Comparison of ENCODE assay signal across 8 cellular contexts in the genomic region with DNA sequence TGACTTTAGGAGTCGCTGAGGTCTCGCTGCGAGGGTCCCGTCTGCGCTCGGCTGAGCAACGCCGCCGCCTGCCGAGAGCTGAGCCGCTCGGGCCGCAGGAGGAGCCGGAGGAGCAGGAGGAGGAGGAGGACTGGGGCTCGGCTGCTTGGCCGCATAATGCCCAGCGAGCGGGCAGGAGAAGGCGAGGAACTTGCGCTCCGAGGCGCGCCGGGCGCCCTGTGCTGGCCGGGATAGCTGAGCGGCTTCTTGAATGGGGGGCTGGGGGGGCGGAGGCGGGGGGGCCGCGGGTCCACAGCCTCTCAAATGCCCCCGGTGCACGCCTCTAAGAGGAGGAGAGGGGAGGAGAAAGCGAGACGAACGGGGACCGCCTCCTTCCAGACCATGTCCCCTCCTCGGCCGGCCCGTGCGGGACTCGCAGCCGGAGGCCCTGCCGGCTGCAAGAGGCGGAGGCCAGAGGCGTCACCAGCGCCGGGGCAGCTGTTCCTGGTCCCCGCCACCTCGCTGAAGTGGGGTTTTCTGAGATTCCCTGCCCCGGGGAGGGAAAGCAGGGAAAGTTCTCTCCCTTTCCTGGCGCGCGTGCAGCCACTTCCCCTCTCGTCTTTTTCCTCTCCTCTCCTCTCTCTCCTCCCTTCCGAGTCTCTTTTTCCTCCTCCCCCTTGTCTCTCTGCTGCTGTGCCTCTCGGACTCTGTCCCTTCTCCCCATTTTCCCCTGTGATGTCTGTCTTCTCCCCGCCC. TPM values are rescaled to one million over a fixed set of nuclear protein-coding genes. Genes with fewer than 3 reads are reported as not detected.
DNase-seq lines count a peak whose midpoint lies in the region; ATAC-seq and TF ChIP-seq lines count a peak whose summit lies in the region.

A gene with protein sequence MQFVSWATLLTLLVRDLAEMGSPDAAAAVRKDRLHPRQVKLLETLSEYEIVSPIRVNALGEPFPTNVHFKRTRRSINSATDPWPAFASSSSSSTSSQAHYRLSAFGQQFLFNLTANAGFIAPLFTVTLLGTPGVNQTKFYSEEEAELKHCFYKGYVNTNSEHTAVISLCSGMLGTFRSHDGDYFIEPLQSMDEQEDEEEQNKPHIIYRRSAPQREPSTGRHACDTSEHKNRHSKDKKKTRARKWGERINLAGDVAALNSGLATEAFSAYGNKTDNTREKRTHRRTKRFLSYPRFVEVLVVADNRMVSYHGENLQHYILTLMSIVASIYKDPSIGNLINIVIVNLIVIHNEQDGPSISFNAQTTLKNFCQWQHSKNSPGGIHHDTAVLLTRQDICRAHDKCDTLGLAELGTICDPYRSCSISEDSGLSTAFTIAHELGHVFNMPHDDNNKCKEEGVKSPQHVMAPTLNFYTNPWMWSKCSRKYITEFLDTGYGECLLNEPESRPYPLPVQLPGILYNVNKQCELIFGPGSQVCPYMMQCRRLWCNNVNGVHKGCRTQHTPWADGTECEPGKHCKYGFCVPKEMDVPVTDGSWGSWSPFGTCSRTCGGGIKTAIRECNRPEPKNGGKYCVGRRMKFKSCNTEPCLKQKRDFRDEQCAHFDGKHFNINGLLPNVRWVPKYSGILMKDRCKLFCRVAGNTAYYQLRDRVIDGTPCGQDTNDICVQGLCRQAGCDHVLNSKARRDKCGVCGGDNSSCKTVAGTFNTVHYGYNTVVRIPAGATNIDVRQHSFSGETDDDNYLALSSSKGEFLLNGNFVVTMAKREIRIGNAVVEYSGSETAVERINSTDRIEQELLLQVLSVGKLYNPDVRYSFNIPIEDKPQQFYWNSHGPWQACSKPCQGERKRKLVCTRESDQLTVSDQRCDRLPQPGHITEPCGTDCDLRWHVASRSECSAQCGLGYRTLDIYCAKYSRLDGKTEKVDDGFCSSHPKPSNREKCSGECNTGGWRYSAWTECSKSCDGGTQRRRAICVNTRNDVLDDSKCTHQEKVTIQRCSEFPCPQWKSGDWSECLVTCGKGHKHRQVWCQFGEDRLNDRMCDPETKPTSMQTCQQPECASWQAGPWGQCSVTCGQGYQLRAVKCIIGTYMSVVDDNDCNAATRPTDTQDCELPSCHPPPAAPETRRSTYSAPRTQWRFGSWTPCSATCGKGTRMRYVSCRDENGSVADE (N-terminal part only) (minus strand): TSS at position 220 of the 735 bp plus-strand sequence. CDS start 343 bp downstream, outside the sequence.

- H3K27ac ChIP-seq in mesenchymal stem cell (ENCODE audit: low read length, poor library complexity, severe bottlenecking) (peak within 1 kb of the TSS; percentile 83), tibial artery (peak within 1 kb of the TSS; percentile 94 to 98)

- peak within 1 kb of the TSS; percentile 44 to 79 for H3K23ac ChIP-seq in mesenchymal stem cell (ENCODE audit: low read length in 2 of 2)

- no peak for ATAC-seq in GM18867 (IDR thresholded peaks at IDR 0.05; ENCODE audit: unreplicated experiment)

- peak within 1 kb of the TSS; percentile 69 for H4K8ac ChIP-seq in mesenchymal stem cell (ENCODE audit: low read length)

- H3K27me3 Mint-ChIP-seq in immature natural killer cell (ENCODE audit: low read depth in 3 of 3) = peaks cover 9 to 13% (median 9%) of the 10 kb centered on the region in 3 donors

- H4K91ac ChIP-seq in mesenchymal stem cell (ENCODE audit: low read length) = peak within 1 kb of the TSS; percentile 80

- H3K27ac Mint-ChIP-seq in immature natural killer cell = no peak within 1 kb of the TSS

- H2AK5ac ChIP-seq in mesenchymal stem cell (ENCODE audit: low read length, severe bottlenecking) = no peak within 1 kb of the TSS

- peaks cover 8 to 31% (median 11%) of the 10 kb centered on the region in 6 donors for H3K9me3 Mint-ChIP-seq in immature natural killer cell

- peaks cover 0 to 4% (median 0%) of the 10 kb centered on the region in 3 donors for H3K36me3 Mint-ChIP-seq in immature natural killer cell

- H2BK120ac ChIP-seq in mesenchymal stem cell (ENCODE audit: low read depth, low read length) = peak within 1 kb of the TSS; percentile 84

- no peaks in the 10 kb centered on the region for H3K36me3 ChIP-seq in mesenchymal stem cell (ENCODE audit: control insufficient read depth in 1 of 2, insufficient read depth in 2 of 2, low read depth in 1 of 2, low read length in 2 of 2)
- H3K36me3 ChIP-seq in tibial artery = no peaks in the 10 kb centered on the region

- H3K4me3 Mint-ChIP-seq in immature natural killer cell = peak within 1 kb of the TSS in 1 of 5 donors; percentile 20

- peak within 1 kb of the TSS; percentile 45 for H2BK5ac ChIP-seq in mesenchymal stem cell (ENCODE audit: low read depth, low read length, poor library complexity, severe bottlenecking)

- H2AFZ ChIP-seq in mesenchymal stem cell (ENCODE audit: low read depth, low read length) = peak within 1 kb of the TSS; percentile 85

- H3K14ac ChIP-seq in mesenchymal stem cell (ENCODE audit: low read length in 2 of 2) = peak within 1 kb of the TSS in 1 of 2 experiments; percentile 96

- H3K27me3 ChIP-seq in mesenchymal stem cell (ENCODE audit: control insufficient read depth in 1 of 2, insufficient read depth in 1 of 2, low read length in 2 of 2) (no peaks in the 10 kb centered on the region), tibial artery (no peaks in the 10 kb centered on the region)

- peak within 1 kb of the TSS; percentile 99 for H3K4me2 ChIP-seq in mesenchymal stem cell (ENCODE audit: low read length, poor library complexity, severe bottlenecking)

- no peaks in the 10 kb centered on the region for H3K4me1 Mint-ChIP-seq in immature natural killer cell

- no peak for TF ChIP-seq CTCF in tibial artery (IDR thresholded peaks at IDR 0.05)

- no peak for TF ChIP-seq POLR2A in erythroblast (IDR thresholded peaks at IDR 0.05; ENCODE audit: low read length)

- peak within 1 kb of the TSS; percentile 81 to 93 for H3K18ac ChIP-seq in mesenchymal stem cell (ENCODE audit: low read depth in 1 of 2, low read length in 2 of 2)

- peaks cover 14% of the 10 kb centered on the region for H3K79me1 ChIP-seq in mesenchymal stem cell (replicated peaks; ENCODE audit: low read length, poor library complexity, severe bottlenecking)

- H2BK12ac ChIP-seq in mesenchymal stem cell (ENCODE audit: low read length in 2 of 2) = peak within 1 kb of the TSS; percentile 15 to 85

- peak within 1 kb of the TSS; percentile 93 for H2BK15ac ChIP-seq in mesenchymal stem cell (ENCODE audit: low read depth, poor library complexity, severe bottlenecking)

- H3K9me3 ChIP-seq in mesenchymal stem cell (ENCODE audit: control insufficient read depth, low read length) = no peaks in the 10 kb centered on the region
- H3K9me3 ChIP-seq in tibial artery = no peaks in the 10 kb centered on the region

- peak within 1 kb of the TSS; percentile 75 to 80 for H3K4ac ChIP-seq in mesenchymal stem cell (ENCODE audit: low read depth in 1 of 2, low read length in 2 of 2)

- WGBS in mesenchymal stem cell = under 1% methylated on average over 44 of the region's 58 CpGs

- intact Hi-C loops in tibial artery (cut with DNase I; ENCODE audit: low total_unique reads) = loop anchor here (2.0 to 5.0 kb wide), 2 partner anchors 156 to 483 kb away; no protein-coding TSS in a partner anchor

- H3K4me3 ChIP-seq in mesenchymal stem cell (ENCODE audit: insufficient read depth in 1 of 2, low read depth in 1 of 2, low read length in 2 of 2) (peak within 1 kb of the TSS; percentile 75 to 96), tibial artery (peak within 1 kb of the TSS; percentile 79)

- H3K4me1 ChIP-seq in mesenchymal stem cell (ENCODE audit: control insufficient read depth, insufficient read depth, low read depth, low read length) (peaks cover 3% of the 10 kb centered on the region), tibial artery (peaks cover 0 to 40% (median 2%) of the 10 kb centered on the region in 4 donors)

- peak; percentile 83 for DNase-seq in AG20443 (ENCODE audit: low spot score)
- peak; percentile 26 to 45 for DNase-seq in erythroblast (lab: John Stamatoyannopoulos, UW)
- DNase-seq in mesenchymal stem cell = peak; percentile 91
- peak; percentile 60 to 89 for DNase-seq in tibial artery
- DNase-seq in immature natural killer cell = no peak
- no peak for DNase-seq in SHP77 treated with DMSO at 0.1 percent for 48 hours (lab: John Stamatoyannopoulos, UW)

- peak within 1 kb of the TSS; percentile 95 for H3K9ac ChIP-seq in mesenchymal stem cell (ENCODE audit: low read length)

TF ChIP-seq in PFSK-1, 5 proteins besides CTCF, POLR2A, EP300 and RAD21:
- TF ChIP-seq POLR2AphosphoS5 (IDR thresholded peaks at IDR 0.05; ENCODE audit: low read depth, low read length) = peak; percentile 87
- TF ChIP-seq, protein P1, sequence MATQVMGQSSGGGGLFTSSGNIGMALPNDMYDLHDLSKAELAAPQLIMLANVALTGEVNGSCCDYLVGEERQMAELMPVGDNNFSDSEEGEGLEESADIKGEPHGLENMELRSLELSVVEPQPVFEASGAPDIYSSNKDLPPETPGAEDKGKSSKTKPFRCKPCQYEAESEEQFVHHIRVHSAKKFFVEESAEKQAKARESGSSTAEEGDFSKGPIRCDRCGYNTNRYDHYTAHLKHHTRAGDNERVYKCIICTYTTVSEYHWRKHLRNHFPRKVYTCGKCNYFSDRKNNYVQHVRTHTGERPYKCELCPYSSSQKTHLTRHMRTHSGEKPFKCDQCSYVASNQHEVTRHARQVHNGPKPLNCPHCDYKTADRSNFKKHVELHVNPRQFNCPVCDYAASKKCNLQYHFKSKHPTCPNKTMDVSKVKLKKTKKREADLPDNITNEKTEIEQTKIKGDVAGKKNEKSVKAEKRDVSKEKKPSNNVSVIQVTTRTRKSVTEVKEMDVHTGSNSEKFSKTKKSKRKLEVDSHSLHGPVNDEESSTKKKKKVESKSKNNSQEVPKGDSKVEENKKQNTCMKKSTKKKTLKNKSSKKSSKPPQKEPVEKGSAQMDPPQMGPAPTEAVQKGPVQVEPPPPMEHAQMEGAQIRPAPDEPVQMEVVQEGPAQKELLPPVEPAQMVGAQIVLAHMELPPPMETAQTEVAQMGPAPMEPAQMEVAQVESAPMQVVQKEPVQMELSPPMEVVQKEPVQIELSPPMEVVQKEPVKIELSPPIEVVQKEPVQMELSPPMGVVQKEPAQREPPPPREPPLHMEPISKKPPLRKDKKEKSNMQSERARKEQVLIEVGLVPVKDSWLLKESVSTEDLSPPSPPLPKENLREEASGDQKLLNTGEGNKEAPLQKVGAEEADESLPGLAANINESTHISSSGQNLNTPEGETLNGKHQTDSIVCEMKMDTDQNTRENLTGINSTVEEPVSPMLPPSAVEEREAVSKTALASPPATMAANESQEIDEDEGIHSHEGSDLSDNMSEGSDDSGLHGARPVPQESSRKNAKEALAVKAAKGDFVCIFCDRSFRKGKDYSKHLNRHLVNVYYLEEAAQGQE (IDR thresholded peaks at IDR 0.05; ENCODE audit: insufficient read depth in 1 of 2, low read depth in 2 of 2, low read length in 2 of 2) = no peak
- no peak for TF ChIP-seq TAF1 (IDR thresholded peaks at IDR 0.05; ENCODE audit: borderline replicate concordance, insufficient read depth, low read length)
- no peak for TF ChIP-seq SIN3A (IDR thresholded peaks at IDR 0.05; ENCODE audit: borderline replicate concordance, insufficient read depth, low read length)

RNA-seq across cellular contexts. Expression of the gene that starts here (rescaled TPM):
- 11.2 TPM for polyA plus RNA-seq in PFSK-1 (2012; ENCODE audit: insufficient read length, low read depth)
- polyA plus RNA-seq in mesenchymal stem cell (2013, experiment 1 of 2) = 13.6 TPM
- 12.3 TPM for polyA plus RNA-seq in mesenchymal stem cell (2013, experiment 2 of 2)
- polyA plus RNA-seq in immature natural killer cell = not detected

Comparison
In these comparisons a context has a peak if more than half of its experiments do, and no peak if none do; other contexts are left out.
1. DNase-seq: peak in AG20443 (single experiment), erythroblast (2 of 2), mesenchymal stem cell (single experiment) and tibial artery (2 of 2); none in immature natural killer cell (0 of 3) and SHP77 treated with DMSO at 0.1 percent for 48 hours (single experiment).